In the genomic region with DNA sequence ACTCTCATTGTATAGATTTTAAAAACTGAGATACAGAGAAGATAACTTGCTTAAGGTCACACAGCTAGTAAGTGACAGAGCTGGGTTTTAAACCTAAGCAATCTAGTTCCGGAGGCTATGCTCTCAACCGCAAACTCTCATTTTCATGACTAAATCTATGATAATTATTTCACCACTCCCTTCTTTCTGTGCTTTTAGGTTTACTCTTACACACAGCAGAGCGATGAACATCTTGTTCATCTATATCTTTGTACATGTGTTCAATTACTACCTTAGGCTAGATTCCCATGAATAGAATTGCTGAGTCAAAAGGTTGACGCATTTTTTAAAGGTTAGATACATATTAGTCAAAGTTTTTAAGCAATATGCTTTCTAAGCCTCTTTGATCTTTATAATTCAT, we compare ENCODE assay signal across 16 cellular contexts.
DNase-seq lines count a peak whose midpoint lies in the region; ATAC-seq and TF ChIP-seq lines count a peak whose summit lies in the region.
"Had no signal": no experiment of that assay in that cellular context is flagged by ENCODE, and none has a peak within 500 bp of the region (broad histone marks: within the 10 kb centered on the region; RNA-seq: fewer than 3 reads in every experiment).

No MANE protein-coding gene starts in this region.

- no peak overlapping the region for H3K4me2 ChIP-seq in PC-9

- intact Hi-C loops in PC-9 (cut with micrococcal nuclease; ENCODE audit: unreplicated experiment), result no loop called here
- intact Hi-C loops in activated T-helper 1 cell treated with anti-CD3 and anti-CD28 coated beads, Interleukin-12 subunit alpha, Interleukin-12 subunit beta, Interleukin-2, Interleukin-4 antibody, amounts not matched to agents 30 ng/mL and 10 ng/mL and 1 ng/mL, durations not matched to agents 14 hours and 24 hours and 36 hours (cut with micrococcal nuclease), result no loop called here

- H3K9me2 ChIP-seq in PC-9 (ENCODE audit: insufficient read depth), result no peaks in the 10 kb centered on the region

- peaks cover 45% of the 10 kb centered on the region for H3K4me1 ChIP-seq in PC-9 (replicated peaks; ENCODE audit: insufficient read depth)
- H3K4me1 ChIP-seq: SJSA1 had no signal

- H3K27me3 ChIP-seq in PC-9 (ENCODE audit: insufficient read depth, low read depth), result no peaks in the 10 kb centered on the region

- no peaks in the 10 kb centered on the region for H3K4me1 Mint-ChIP-seq in stimulated activated effector memory CD8-positive, alpha-beta T cell treated with anti-CD3 and anti-CD28 coated beads, Interleukin-12 subunit alpha, Interleukin-12 subunit beta, amount 100 ng/mL, for 72 hours
- no peaks in the 10 kb centered on the region for H3K4me1 Mint-ChIP-seq in activated T-helper 1 cell treated with anti-CD3 and anti-CD28 coated beads, Interleukin-12 subunit alpha, Interleukin-12 subunit beta, Interleukin-2, Interleukin-4 antibody, amounts not matched to agents 30 ng/mL and 10 ng/mL and 1 ng/mL, durations not matched to agents 14 hours and 24 hours and 36 hours (ENCODE audit: low read depth)

- H3K4me3 ChIP-seq in PC-9, result no peak overlapping the region
- no peak overlapping the region for H3K4me3 ChIP-seq in epithelial cell of esophagus (ENCODE audit: low read length)
- H3K4me3 ChIP-seq: SJSA1 had no signal

- no peak overlapping the region for H2AFZ ChIP-seq in PC-9

- no TSS peak for BruUV-seq in PC-9 (replicated peaks; lab: Mats Ljungman, UMichigan)

- no peaks in the 10 kb centered on the region for H3K9me3 ChIP-seq in PC-9 (ENCODE audit: insufficient read depth, low read depth)
- H3K9me3 ChIP-seq: SJSA1 had no signal

- peak; percentile 33 for DNase-seq in HPDE6-E6E7 (ENCODE audit: extremely low spot score)
- DNase-seq in PC-9, result peak in 1 of 2 experiments; percentile 65
- DNase-seq in epithelial cell of esophagus (ENCODE audit: low read depth), result peak; percentile 91
- no peak for DNase-seq in stimulated activated effector memory CD8-positive, alpha-beta T cell treated with anti-CD3 and anti-CD28 coated beads, Interleukin-12 subunit alpha, Interleukin-12 subunit beta, amount 100 ng/mL, for 72 hours (ENCODE audit: low spot score in 2 of 2)
- no peak for DNase-seq in activated T-helper 1 cell treated with anti-CD3 and anti-CD28 coated beads, Interleukin-12 subunit alpha, Interleukin-12 subunit beta, Interleukin-2, Interleukin-4 antibody, amounts not matched to agents 30 ng/mL and 10 ng/mL and 1 ng/mL, durations not matched to agents 14 hours and 24 hours and 36 hours (ENCODE audit: low spot score)
- no peak for DNase-seq in NOMO-1 treated with dmso at 0.1 percent for 144 hours (lab: John Stamatoyannopoulos, UW; ENCODE audit: unreplicated experiment)
- DNase-seq: C1 segment of cervical spinal cord; CD8-positive, alpha-beta memory T cell; DMS53; KBM-7; MV-4-11; NCI-H187 treated with DMSO at 0.1 percent for 48 hours; NCI-H345 had no signal

- no peaks in the 10 kb centered on the region for H3K36me3 Mint-ChIP-seq in stimulated activated effector memory CD8-positive, alpha-beta T cell treated with anti-CD3 and anti-CD28 coated beads, Interleukin-12 subunit alpha, Interleukin-12 subunit beta, amount 100 ng/mL, for 72 hours
- no peaks in the 10 kb centered on the region for H3K36me3 Mint-ChIP-seq in activated T-helper 1 cell treated with anti-CD3 and anti-CD28 coated beads, Interleukin-12 subunit alpha, Interleukin-12 subunit beta, Interleukin-2, Interleukin-4 antibody, amounts not matched to agents 30 ng/mL and 10 ng/mL and 1 ng/mL, durations not matched to agents 14 hours and 24 hours and 36 hours (ENCODE audit: low read depth)

- no peaks in the 10 kb centered on the region for H4K20me1 ChIP-seq in PC-9 (ENCODE audit: insufficient read depth)

- CTCF ChIA-PET in PC-9 (lab: Charles Lee), result no interaction called here

- H3K79me2 ChIP-seq in PC-9 (ENCODE audit: low read depth), result no peaks in the 10 kb centered on the region

- H3K27ac Mint-ChIP-seq in stimulated activated effector memory CD8-positive, alpha-beta T cell treated with anti-CD3 and anti-CD28 coated beads, Interleukin-12 subunit alpha, Interleukin-12 subunit beta, amount 100 ng/mL, for 72 hours, result no peak overlapping the region
- H3K27ac Mint-ChIP-seq in activated T-helper 1 cell treated with anti-CD3 and anti-CD28 coated beads, Interleukin-12 subunit alpha, Interleukin-12 subunit beta, Interleukin-2, Interleukin-4 antibody, amounts not matched to agents 30 ng/mL and 10 ng/mL and 1 ng/mL, durations not matched to agents 14 hours and 24 hours and 36 hours, result no peak overlapping the region
- H3K27ac Mint-ChIP-seq: CD8-positive, alpha-beta memory T cell had no signal

- H3K27ac ChIP-seq in PC-9, result 0 out of 2 replicates have a peak overlapping the region, but pooled peaks have one; percentile 7
- H3K27ac ChIP-seq: SJSA1 had no signal

- no peaks in the 10 kb centered on the region; the same call in 1 of the 2 replicates for H3F3A ChIP-seq in PC-9 (ENCODE audit: insufficient read depth, low read depth)

- H3K9me3 Mint-ChIP-seq in stimulated activated effector memory CD8-positive, alpha-beta T cell treated with anti-CD3 and anti-CD28 coated beads, Interleukin-12 subunit alpha, Interleukin-12 subunit beta, amount 100 ng/mL, for 72 hours, result no peaks in the 10 kb centered on the region
- no peaks in the 10 kb centered on the region for H3K9me3 Mint-ChIP-seq in activated T-helper 1 cell treated with anti-CD3 and anti-CD28 coated beads, Interleukin-12 subunit alpha, Interleukin-12 subunit beta, Interleukin-2, Interleukin-4 antibody, amounts not matched to agents 30 ng/mL and 10 ng/mL and 1 ng/mL, durations not matched to agents 14 hours and 24 hours and 36 hours
- H3K9me3 Mint-ChIP-seq: CD8-positive, alpha-beta memory T cell had no signal

- no peaks in the 10 kb centered on the region for H3K36me3 ChIP-seq in PC-9 (ENCODE audit: low read depth)
- H3K36me3 ChIP-seq: SJSA1 had no signal

- POLR2A ChIA-PET in PC-9 (lab: Charles Lee; ENCODE audit: unreplicated experiment), result no interaction called here

- peaks cover 16% of the 10 kb centered on the region for H3K27me3 Mint-ChIP-seq in activated T-helper 1 cell treated with anti-CD3 and anti-CD28 coated beads, Interleukin-12 subunit alpha, Interleukin-12 subunit beta, Interleukin-2, Interleukin-4 antibody, amounts not matched to agents 30 ng/mL and 10 ng/mL and 1 ng/mL, durations not matched to agents 14 hours and 24 hours and 36 hours (ENCODE audit: insufficient read depth)
- H3K27me3 Mint-ChIP-seq: CD8-positive, alpha-beta memory T cell had no signal

- H3K4me3 Mint-ChIP-seq in stimulated activated effector memory CD8-positive, alpha-beta T cell treated with anti-CD3 and anti-CD28 coated beads, Interleukin-12 subunit alpha, Interleukin-12 subunit beta, amount 100 ng/mL, for 72 hours, result no peak overlapping the region
- no peak overlapping the region for H3K4me3 Mint-ChIP-seq in activated T-helper 1 cell treated with anti-CD3 and anti-CD28 coated beads, Interleukin-12 subunit alpha, Interleukin-12 subunit beta, Interleukin-2, Interleukin-4 antibody, amounts not matched to agents 30 ng/mL and 10 ng/mL and 1 ng/mL, durations not matched to agents 14 hours and 24 hours and 36 hours
- H3K4me3 Mint-ChIP-seq: CD8-positive, alpha-beta memory T cell had no signal

- ATAC-seq in stimulated activated effector memory CD8-positive, alpha-beta T cell treated with anti-CD3 and anti-CD28 coated beads, Interleukin-12 subunit alpha, Interleukin-12 subunit beta, amount 100 ng/mL, for 72 hours, result peak; percentile 70
- ATAC-seq in GM19328 (IDR thresholded peaks at IDR 0.05; ENCODE audit: unreplicated experiment), result no peak
- ATAC-seq: HepG2 had no signal

- TF ChIP-seq CTCF in PC-9 (conservative IDR thresholded peaks at IDR 0.05) (no peak), epithelial cell of esophagus (IDR thresholded peaks at IDR 0.05; ENCODE audit: insufficient read depth, low read depth, low read length, missing control alignments) (no peak)

Comparison
In these comparisons a context has a peak if more than half of its experiments do, and no peak if none do; other contexts are left out.
1. DNase-seq: peak in HPDE6-E6E7 (single experiment) and epithelial cell of esophagus (single experiment); none in stimulated activated effector memory CD8-positive, alpha-beta T cell treated with anti-CD3 and anti-CD28 coated beads, Interleukin-12 subunit alpha, Interleukin-12 subunit beta, amount 100 ng/mL, for 72 hours (0 of 2), activated T-helper 1 cell treated with anti-CD3 and anti-CD28 coated beads, Interleukin-12 subunit alpha, Interleukin-12 subunit beta, Interleukin-2, Interleukin-4 antibody, amounts not matched to agents 30 ng/mL and 10 ng/mL and 1 ng/mL, durations not matched to agents 14 hours and 24 hours and 36 hours (single experiment) and NOMO-1 treated with dmso at 0.1 percent for 144 hours (single experiment).